ENCODE assay signal across 12 cellular contexts in the genomic region with DNA sequence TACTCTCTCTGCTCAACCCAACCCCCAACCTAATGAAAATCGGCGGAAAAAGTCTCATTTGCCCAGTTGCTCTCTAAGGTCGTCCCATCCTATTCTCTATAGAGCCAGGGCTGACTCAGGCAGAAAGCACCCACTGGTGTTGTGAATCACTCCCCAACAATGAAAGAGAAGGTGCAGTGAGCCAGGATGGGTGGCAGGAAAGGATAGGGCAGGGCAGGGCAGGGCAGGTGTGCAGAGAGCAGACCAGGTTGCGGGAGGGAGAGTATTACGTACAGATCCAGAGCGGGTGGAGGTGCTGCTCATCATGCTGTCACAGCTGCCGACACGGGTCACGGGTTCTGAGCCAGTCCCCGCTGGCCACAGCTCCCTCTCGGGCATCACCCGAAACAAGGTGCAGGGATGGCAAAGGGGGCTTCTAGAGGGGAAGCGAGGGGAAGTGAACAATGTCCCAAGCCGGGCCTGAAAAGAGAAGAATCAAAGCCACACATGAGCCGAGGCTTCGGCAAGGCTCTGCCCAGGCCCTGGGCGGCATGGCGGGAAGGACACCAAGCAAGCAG. TPM values are rescaled to one million over a fixed set of nuclear protein-coding genes. Genes with fewer than 3 reads are reported as not detected.
DNase-seq lines count a peak whose midpoint lies in the region; TF ChIP-seq lines count a peak whose summit lies in the region.
"Had no signal": no experiment of that assay in that cellular context is flagged by ENCODE, and none has a peak within 500 bp of the region (broad histone marks: within the 10 kb centered on the region; RNA-seq: fewer than 3 reads in every experiment).

No MANE protein-coding gene starts in this region.

- H3K4me3 Mint-ChIP-seq in type B pancreatic cell = peak overlapping the region; percentile 95

- no peak for TF ChIP-seq CTCF in adrenal gland (IDR thresholded peaks at IDR 0.05)
- TF ChIP-seq CTCF in kidney epithelial cell (IDR thresholded peaks at IDR 0.05; ENCODE audit: insufficient read depth, low read length, poor library complexity, severe bottlenecking) = no peak
- TF ChIP-seq CTCF in type B pancreatic cell (conservative IDR thresholded peaks at IDR 0.05) = no peak
- no peak for TF ChIP-seq CTCF in sigmoid colon (IDR thresholded peaks at IDR 0.05)
- no peak for TF ChIP-seq CTCF in ascending aorta (IDR thresholded peaks at IDR 0.05)

- H3K36me3 ChIP-seq in adrenal gland (replicated peaks in 1 of 2) = no peaks in the 10 kb centered on the region
- H3K36me3 ChIP-seq in kidney epithelial cell (ENCODE audit: control insufficient read depth, insufficient read depth, low read length) = no peaks in the 10 kb centered on the region
- H3K36me3 ChIP-seq in sigmoid colon = no peaks in the 10 kb centered on the region
- H3K36me3 ChIP-seq in ascending aorta = no peaks in the 10 kb centered on the region

- H3K4me3 ChIP-seq in adrenal gland = no peak overlapping the region
- no peak overlapping the region for H3K4me3 ChIP-seq in kidney epithelial cell (ENCODE audit: low read depth, low read length)
- no peak overlapping the region for H3K4me3 ChIP-seq in sigmoid colon
- no peak overlapping the region for H3K4me3 ChIP-seq in ascending aorta

- peak overlapping the region; percentile 100 for H3K27ac Mint-ChIP-seq in type B pancreatic cell

- no peak for TF ChIP-seq POLR2A in adrenal gland (IDR thresholded peaks at IDR 0.05)
- no peak for TF ChIP-seq POLR2A in sigmoid colon (IDR thresholded peaks at IDR 0.05)

- DNase-seq in HPDE6-E6E7 (ENCODE audit: extremely low spot score) (peak; percentile 83), adrenal gland (peak in 5 of 7 donors; percentile 34 to 54 (median 50)), kidney epithelial cell (ENCODE audit: low read depth) (peak; percentile 87), type B pancreatic cell (ENCODE audit: extremely low spot score, unreplicated experiment) (no peak), amygdala (lab: John Stamatoyannopoulos, UW) (no peak), sigmoid colon (no peak), ascending aorta (ENCODE audit: low spot score in 2 of 2) (no peak)
- DNase-seq in activated CD4-positive, alpha-beta T cell treated with anti-CD3 and anti-CD28 coated beads, Interleukin-2, amount 50 U/mL, for 1 hour = no peak
- DNase-seq: central memory CD4-positive, alpha-beta T cell; DMS79; KBM-7; NCI-H2171 had no signal

- no peak for TF ChIP-seq EP300 in sigmoid colon (IDR thresholded peaks at IDR 0.05)

- H3K36me3 Mint-ChIP-seq in type B pancreatic cell = peaks cover 12% of the 10 kb centered on the region

- H3K27ac ChIP-seq in adrenal gland (peak overlapping the region in 3 of 5 donors; percentile 94 to 96 (median 95)), sigmoid colon (no peak overlapping the region), ascending aorta (no peak overlapping the region)

- H3K27me3 ChIP-seq in adrenal gland = no peaks in the 10 kb centered on the region
- H3K27me3 ChIP-seq in kidney epithelial cell (ENCODE audit: control insufficient read depth, insufficient read depth, low read length) = no peaks in the 10 kb centered on the region
- H3K27me3 ChIP-seq in sigmoid colon = no peaks in the 10 kb centered on the region
- no peaks in the 10 kb centered on the region for H3K27me3 ChIP-seq in ascending aorta

- H3K4me1 ChIP-seq in adrenal gland (replicated peaks in 1 of 2) = peaks cover 36 to 46% of the 10 kb centered on the region in 2 donors
- peaks cover 0 to 24% (median 21%) of the 10 kb centered on the region in 4 donors for H3K4me1 ChIP-seq in sigmoid colon
- H3K4me1 ChIP-seq in ascending aorta = peaks cover 9 to 21% of the 10 kb centered on the region in 2 donors

- peaks cover 22% of the 10 kb centered on the region for H3K27me3 Mint-ChIP-seq in type B pancreatic cell

- WGBS in adrenal gland, 4 donors = 86 to 90% (median 87%) methylated on average over 13 to 18 of the region's 18 CpGs
- 26 to 78% methylated on average over 18 of the region's 18 CpGs for WGBS in sigmoid colon, 2 donors

- H3K9me3 ChIP-seq in adrenal gland (replicated peaks in 1 of 3) (no peaks in the 10 kb centered on the region), sigmoid colon (no peaks in the 10 kb centered on the region), ascending aorta (no peaks in the 10 kb centered on the region)

- H3K9me3 Mint-ChIP-seq in type B pancreatic cell = no peaks in the 10 kb centered on the region

- intact Hi-C loops in adrenal gland (cut with DNase I) (no loop called here), sigmoid colon (cut with DNase I) (no loop called here), ascending aorta (cut with DNase I) (no loop called here)

- peaks cover 35% of the 10 kb centered on the region for H3K4me1 Mint-ChIP-seq in type B pancreatic cell (ENCODE audit: unreplicated experiment)

RNA-seq across cellular contexts. Expression of a gene that starts 5.3 kb away (rescaled TPM):
- total RNA-seq in adrenal gland (1 to 10 TPM in 6 of 8 donors, under 1 TPM in 2; 0.21 to 3.7 (median 1.1) TPM), kidney epithelial cell (34.1 and 39.8 TPM in 2 replicates), type B pancreatic cell (ENCODE audit: low replicate concordance) (50.4 and 108 TPM in 2 replicates), sigmoid colon (under 1 TPM in 3 of 4 donors, not detected in 1; 0.14 to 0.36 (median 0.28) TPM), ascending aorta (not detected)
- polyA plus RNA-seq in adrenal gland (under 1 TPM; 0.20 to 0.88 (median 0.88) TPM), sigmoid colon (10 to 100 TPM in 1 of 3 donors, 1 to 10 TPM in 2; 7.8 to 22.4 (median 8.9) TPM)

RNA-seq across cellular contexts. Expression of a gene that starts 23.7 kb away (rescaled TPM):
- total RNA-seq in adrenal gland (10 to 100 TPM in 1 of 8 donors, 1 to 10 TPM in 7; 4.3 to 15.7 (median 8.6) TPM), kidney epithelial cell (7.9 and 8.2 TPM in 2 replicates), type B pancreatic cell (ENCODE audit: low replicate concordance) (12.3 and 15.0 TPM in 2 replicates), sigmoid colon (1 to 10 TPM; 5.2 to 7.8 (median 7.3) TPM), ascending aorta (4.0 TPM)
- polyA plus RNA-seq in adrenal gland (10 to 100 TPM in 1 of 3 donors, 1 to 10 TPM in 2; 2.5 to 10.9 (median 3.0) TPM), sigmoid colon (1 to 10 TPM; 1.2 to 3.2 (median 2.5) TPM)

RNA-seq across cellular contexts. Expression of a gene that starts 25.8 kb away (rescaled TPM):
- total RNA-seq in adrenal gland (10 to 100 TPM; 10.3 to 25.8 (median 19.6) TPM), kidney epithelial cell (15.5 and 16.0 TPM in 2 replicates), type B pancreatic cell (ENCODE audit: low replicate concordance) (18.7 and 31.4 TPM in 2 replicates), sigmoid colon (1 to 10 TPM; 5.0 to 7.8 (median 5.5) TPM), ascending aorta (1.2 TPM)
- polyA plus RNA-seq in adrenal gland (10 to 100 TPM in 1 of 3 donors, 1 to 10 TPM in 2; 3.9 to 10.8 (median 6.7) TPM), sigmoid colon (10 to 100 TPM; 15.6 to 24.9 (median 18.7) TPM)

RNA-seq across cellular contexts. Expression of a gene that starts 57.0 kb away (rescaled TPM):
- not detected for total RNA-seq in adrenal gland
- polyA plus RNA-seq in adrenal gland = not detected
- total RNA-seq in kidney epithelial cell = not detected in 2 replicates
- total RNA-seq in type B pancreatic cell (ENCODE audit: low replicate concordance) = not detected in 2 replicates
- not detected for total RNA-seq in sigmoid colon
- polyA plus RNA-seq in sigmoid colon = 1 to 10 TPM in 1 of 3 donors, not detected in 2; 1.5 TPM
- not detected for total RNA-seq in ascending aorta

Comparison
In these comparisons a context has a peak if more than half of its experiments do, and no peak if none do; other contexts are left out.
1. DNase-seq: peak in HPDE6-E6E7 (single experiment), adrenal gland (5 of 7) and kidney epithelial cell (single experiment); none in type B pancreatic cell (single experiment), amygdala (0 of 56), sigmoid colon (single experiment), ascending aorta (0 of 2) and activated CD4-positive, alpha-beta T cell treated with anti-CD3 and anti-CD28 coated beads, Interleukin-2, amount 50 U/mL, for 1 hour (single experiment).
2. H3K27ac ChIP-seq: peak in adrenal gland (3 of 5); none in sigmoid colon (0 of 4) and ascending aorta (0 of 2).